In the genomic region with DNA sequence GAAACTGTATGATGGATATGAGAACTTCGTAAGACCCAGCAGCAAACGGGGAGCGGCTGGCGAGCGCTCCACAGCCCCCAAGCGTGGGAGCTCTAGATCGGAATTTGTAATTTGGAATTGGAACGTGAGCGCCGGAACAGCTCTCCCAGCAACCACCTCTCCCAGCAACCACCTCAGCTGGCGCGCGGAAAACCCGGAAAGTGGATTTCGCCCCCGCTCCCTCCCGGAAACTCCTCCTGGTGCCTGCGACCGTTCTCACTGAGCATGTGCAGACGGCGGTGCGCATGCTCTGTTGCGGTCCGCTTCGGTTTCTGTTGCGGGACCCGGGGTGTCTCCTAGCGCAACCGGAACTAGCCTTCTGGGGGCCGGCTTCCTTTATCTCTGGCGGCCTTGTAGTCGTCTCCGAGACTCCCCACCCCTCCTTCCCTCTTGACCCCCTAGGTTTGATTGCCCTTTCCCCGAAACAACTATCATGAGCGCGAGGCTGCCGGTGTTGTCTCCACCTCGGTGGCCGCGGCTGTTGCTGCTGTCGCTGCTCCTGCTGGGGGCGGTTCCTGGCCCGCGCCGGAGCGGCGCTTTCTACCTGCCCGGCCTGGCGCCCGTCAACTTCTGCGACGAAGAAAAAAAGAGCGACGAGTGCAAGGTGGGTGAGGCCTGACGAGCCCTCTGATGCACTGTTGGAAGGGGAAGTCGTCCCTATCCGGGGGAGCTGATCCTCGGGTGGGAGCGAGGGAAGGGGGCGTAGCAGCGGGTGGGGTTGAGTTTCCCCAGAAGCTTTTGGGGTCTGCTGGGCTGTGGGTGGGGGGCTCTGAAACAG, we compare ENCODE assay signal across 1 cellular context.
TF ChIP-seq lines count a peak whose summit lies in the region.

TM9SF2 (plus strand) TSS at position 338 of the 817 bp plus-strand sequence; CDS start at position 473, 135 bp downstream.

TF ChIP-seq in HepG2, 621 proteins besides CTCF, POLR2A, EP300 and RAD21 (continued from another document and continues in another):
- TF ChIP-seq, protein P1, sequence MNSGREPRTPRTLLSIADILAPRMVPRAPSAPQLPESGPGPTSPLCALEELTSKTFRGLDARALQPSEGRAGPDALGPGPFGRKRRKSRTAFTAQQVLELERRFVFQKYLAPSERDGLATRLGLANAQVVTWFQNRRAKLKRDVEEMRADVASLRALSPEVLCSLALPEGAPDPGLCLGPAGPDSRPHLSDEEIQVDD (CRISPR knock-in tag; IDR thresholded peaks at IDR 0.05; ENCODE audit: borderline replicate concordance) = 0 out of 2 replicates have a peak, but pooled peaks have one; percentile 49
- 0 out of 2 replicates have a peak, but pooled peaks have one; percentile 17 for TF ChIP-seq ZNF572 (CRISPR knock-in tag; IDR thresholded peaks at IDR 0.05)
- no peak for TF ChIP-seq ZFYVE20 (CRISPR knock-in tag; IDR thresholded peaks at IDR 0.05; ENCODE audit: borderline replicate concordance, low read depth)
- TF ChIP-seq ZNF430 (CRISPR knock-in tag; IDR thresholded peaks at IDR 0.05) = peak; percentile 18; the same call in 1 of the 2 replicates
- peak; percentile 92 for TF ChIP-seq IRF2 (CRISPR knock-in tag; IDR thresholded peaks at IDR 0.05)
- no peak for TF ChIP-seq CEBPG (CRISPR knock-in tag; IDR thresholded peaks at IDR 0.05)
- TF ChIP-seq SIN3A (IDR thresholded peaks at IDR 0.05; ENCODE audit: borderline replicate concordance, low read depth, low read length) = peak; percentile 76; the same call in 1 of the 2 replicates
- 0 out of 2 replicates have a peak, but pooled peaks have one; percentile 39 for TF ChIP-seq THRA (CRISPR knock-in tag; IDR thresholded peaks at IDR 0.05; ENCODE audit: borderline replicate concordance)
- TF ChIP-seq ZNF136 (CRISPR knock-in tag; IDR thresholded peaks at IDR 0.05; ENCODE audit: low read depth) = 0 out of 2 replicates have a peak, but pooled peaks have one; percentile 50
- 0 out of 2 replicates have a peak, but pooled peaks have one; percentile 28 for TF ChIP-seq ZNF446 (CRISPR knock-in tag; IDR thresholded peaks at IDR 0.05)
- TF ChIP-seq SALL1 (CRISPR knock-in tag; IDR thresholded peaks at IDR 0.05) = peak; percentile 83
- TF ChIP-seq ZNF674 (CRISPR knock-in tag; IDR thresholded peaks at IDR 0.05; ENCODE audit: low read depth) = 0 out of 2 replicates have a peak, but pooled peaks have one; percentile 32
- TF ChIP-seq ZSCAN12 (CRISPR knock-in tag; IDR thresholded peaks at IDR 0.05) = no peak
- peak; percentile 81; the same call in 1 of the 2 replicates for TF ChIP-seq ZNF44 (CRISPR knock-in tag; IDR thresholded peaks at IDR 0.05)
- TF ChIP-seq, protein P2, sequence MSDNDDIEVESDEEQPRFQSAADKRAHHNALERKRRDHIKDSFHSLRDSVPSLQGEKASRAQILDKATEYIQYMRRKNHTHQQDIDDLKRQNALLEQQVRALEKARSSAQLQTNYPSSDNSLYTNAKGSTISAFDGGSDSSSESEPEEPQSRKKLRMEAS (IDR thresholded peaks at IDR 0.05) = peak; percentile 72
- TF ChIP-seq ZNF501 (CRISPR knock-in tag; IDR thresholded peaks at IDR 0.05) = peak; percentile 97; the same call in 1 of the 2 replicates
- TF ChIP-seq ZSCAN25 (CRISPR knock-in tag; IDR thresholded peaks at IDR 0.05) = peak; percentile 22; the same call in 1 of the 2 replicates
- TF ChIP-seq ELF3 (CRISPR knock-in tag; IDR thresholded peaks at IDR 0.05) = peak; percentile 97
- no peak for TF ChIP-seq ZNF709 (CRISPR knock-in tag; IDR thresholded peaks at IDR 0.05)
- TF ChIP-seq KDM2A (CRISPR knock-in tag; IDR thresholded peaks at IDR 0.05; ENCODE audit: borderline replicate concordance, low read depth) = peak; percentile 90
- no peak for TF ChIP-seq GPN1 (CRISPR knock-in tag; IDR thresholded peaks at IDR 0.05; ENCODE audit: borderline replicate concordance)
- TF ChIP-seq ZBTB3 (CRISPR knock-in tag; IDR thresholded peaks at IDR 0.05; ENCODE audit: borderline replicate concordance, low read depth) = no peak
- TF ChIP-seq ZNF547 (CRISPR knock-in tag; IDR thresholded peaks at IDR 0.05) = 0 out of 2 replicates have a peak, but pooled peaks have one; percentile 39
- TF ChIP-seq CEBPB (IDR thresholded peaks at IDR 0.05; ENCODE audit: borderline replicate concordance, low read depth, low read length) = no peak
- TF ChIP-seq MBD4 (IDR thresholded peaks at IDR 0.05; ENCODE audit: borderline replicate concordance, low read length) = no peak
- TF ChIP-seq, protein P3, sequence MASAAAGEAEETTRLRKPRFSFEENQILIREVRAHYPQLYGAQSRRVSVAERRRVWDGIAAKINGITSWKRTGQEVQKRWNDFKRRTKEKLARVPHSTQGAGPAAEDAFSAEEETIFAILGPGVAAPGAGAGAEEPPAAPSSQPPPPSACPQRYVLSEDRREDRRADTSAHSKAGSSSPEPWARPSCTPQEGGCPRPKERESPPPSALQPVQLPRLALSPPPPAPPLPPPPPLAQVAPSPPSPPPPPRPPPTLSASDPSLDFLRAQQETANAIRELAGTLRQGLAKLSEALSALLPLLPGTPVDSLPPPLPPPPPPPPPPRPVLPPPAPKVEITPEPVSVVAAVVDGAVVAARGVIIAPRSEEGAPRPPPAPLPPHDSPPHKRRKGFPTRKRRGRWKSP (CRISPR knock-in tag; IDR thresholded peaks at IDR 0.05) = peak; percentile 81
- TF ChIP-seq PRDM10 (CRISPR knock-in tag; IDR thresholded peaks at IDR 0.05; ENCODE audit: low read depth) = no peak
- TF ChIP-seq, protein P4, sequence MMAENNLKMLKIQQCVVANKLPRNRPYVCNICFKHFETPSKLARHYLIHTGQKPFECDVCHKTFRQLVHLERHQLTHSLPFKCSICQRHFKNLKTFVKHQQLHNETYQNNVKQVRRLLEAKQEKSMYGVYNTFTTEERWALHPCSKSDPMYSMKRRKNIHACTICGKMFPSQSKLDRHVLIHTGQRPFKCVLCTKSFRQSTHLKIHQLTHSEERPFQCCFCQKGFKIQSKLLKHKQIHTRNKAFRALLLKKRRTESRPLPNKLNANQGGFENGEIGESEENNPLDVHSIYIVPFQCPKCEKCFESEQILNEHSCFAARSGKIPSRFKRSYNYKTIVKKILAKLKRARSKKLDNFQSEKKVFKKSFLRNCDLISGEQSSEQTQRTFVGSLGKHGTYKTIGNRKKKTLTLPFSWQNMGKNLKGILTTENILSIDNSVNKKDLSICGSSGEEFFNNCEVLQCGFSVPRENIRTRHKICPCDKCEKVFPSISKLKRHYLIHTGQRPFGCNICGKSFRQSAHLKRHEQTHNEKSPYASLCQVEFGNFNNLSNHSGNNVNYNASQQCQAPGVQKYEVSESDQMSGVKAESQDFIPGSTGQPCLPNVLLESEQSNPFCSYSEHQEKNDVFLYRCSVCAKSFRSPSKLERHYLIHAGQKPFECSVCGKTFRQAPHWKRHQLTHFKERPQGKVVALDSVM (CRISPR knock-in tag; IDR thresholded peaks at IDR 0.05) = 0 out of 2 replicates have a peak, but pooled peaks have one; percentile 20
- TF ChIP-seq, protein P5, sequence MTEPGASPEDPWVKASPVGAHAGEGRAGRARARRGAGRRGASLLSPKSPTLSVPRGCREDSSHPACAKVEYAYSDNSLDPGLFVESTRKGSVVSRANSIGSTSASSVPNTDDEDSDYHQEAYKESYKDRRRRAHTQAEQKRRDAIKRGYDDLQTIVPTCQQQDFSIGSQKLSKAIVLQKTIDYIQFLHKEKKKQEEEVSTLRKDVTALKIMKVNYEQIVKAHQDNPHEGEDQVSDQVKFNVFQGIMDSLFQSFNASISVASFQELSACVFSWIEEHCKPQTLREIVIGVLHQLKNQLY (CRISPR knock-in tag; IDR thresholded peaks at IDR 0.05) = peak; percentile 37; the same call in 1 of the 2 replicates
- no peak for TF ChIP-seq CHD4 (IDR thresholded peaks at IDR 0.05; ENCODE audit: borderline replicate concordance, low read length)
- peak; percentile 47 for TF ChIP-seq CCAR2 (optimal IDR thresholded peaks at IDR 0.05; ENCODE audit: low read depth, low read length)
- TF ChIP-seq SETDB1 (CRISPR knock-in tag; IDR thresholded peaks at IDR 0.05; ENCODE audit: borderline replicate concordance) = no peak
- TF ChIP-seq, protein P6, sequence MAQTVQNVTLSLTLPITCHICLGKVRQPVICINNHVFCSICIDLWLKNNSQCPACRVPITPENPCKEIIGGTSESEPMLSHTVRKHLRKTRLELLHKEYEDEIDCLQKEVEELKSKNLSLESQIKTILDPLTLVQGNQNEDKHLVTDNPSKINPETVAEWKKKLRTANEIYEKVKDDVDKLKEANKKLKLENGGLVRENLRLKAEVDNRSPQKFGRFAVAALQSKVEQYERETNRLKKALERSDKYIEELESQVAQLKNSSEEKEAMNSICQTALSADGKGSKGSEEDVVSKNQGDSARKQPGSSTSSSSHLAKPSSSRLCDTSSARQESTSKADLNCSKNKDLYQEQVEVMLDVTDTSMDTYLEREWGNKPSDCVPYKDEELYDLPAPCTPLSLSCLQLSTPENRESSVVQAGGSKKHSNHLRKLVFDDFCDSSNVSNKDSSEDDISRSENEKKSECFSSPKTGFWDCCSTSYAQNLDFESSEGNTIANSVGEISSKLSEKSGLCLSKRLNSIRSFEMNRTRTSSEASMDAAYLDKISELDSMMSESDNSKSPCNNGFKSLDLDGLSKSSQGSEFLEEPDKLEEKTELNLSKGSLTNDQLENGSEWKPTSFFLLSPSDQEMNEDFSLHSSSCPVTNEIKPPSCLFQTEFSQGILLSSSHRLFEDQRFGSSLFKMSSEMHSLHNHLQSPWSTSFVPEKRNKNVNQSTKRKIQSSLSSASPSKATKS (CRISPR knock-in tag; IDR thresholded peaks at IDR 0.05) = 0 out of 2 replicates have a peak, but pooled peaks have one; percentile 27
- TF ChIP-seq, protein P7, sequence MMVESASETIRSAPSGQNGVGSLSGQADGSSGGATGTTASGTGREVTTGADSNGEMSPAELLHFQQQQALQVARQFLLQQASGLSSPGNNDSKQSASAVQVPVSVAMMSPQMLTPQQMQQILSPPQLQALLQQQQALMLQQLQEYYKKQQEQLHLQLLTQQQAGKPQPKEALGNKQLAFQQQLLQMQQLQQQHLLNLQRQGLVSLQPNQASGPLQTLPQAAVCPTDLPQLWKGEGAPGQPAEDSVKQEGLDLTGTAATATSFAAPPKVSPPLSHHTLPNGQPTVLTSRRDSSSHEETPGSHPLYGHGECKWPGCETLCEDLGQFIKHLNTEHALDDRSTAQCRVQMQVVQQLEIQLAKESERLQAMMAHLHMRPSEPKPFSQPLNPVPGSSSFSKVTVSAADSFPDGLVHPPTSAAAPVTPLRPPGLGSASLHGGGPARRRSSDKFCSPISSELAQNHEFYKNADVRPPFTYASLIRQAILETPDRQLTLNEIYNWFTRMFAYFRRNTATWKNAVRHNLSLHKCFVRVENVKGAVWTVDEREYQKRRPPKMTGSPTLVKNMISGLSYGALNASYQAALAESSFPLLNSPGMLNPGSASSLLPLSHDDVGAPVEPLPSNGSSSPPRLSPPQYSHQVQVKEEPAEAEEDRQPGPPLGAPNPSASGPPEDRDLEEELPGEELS (CRISPR knock-in tag; IDR thresholded peaks at IDR 0.05) = peak; percentile 67
